In genomic region chr12:132170637-132171292, GRCh38 we compare ENCODE assay signal across 15 cellular contexts.
"Had no signal": no experiment of that assay in that cellular context is flagged by ENCODE, and none has a peak within 500 bp of the region (broad histone marks: within the 10 kb centered on the region; RNA-seq: fewer than 3 reads in every experiment).

No MANE protein-coding gene starts in this region.

- H2AFZ ChIP-seq: neural progenitor cell, parathyroid adenoma had no signal

- DNase-seq: activated CD4-positive, alpha-beta T cell treated with anti-CD3 and anti-CD28 coated beads, Interleukin-2, amount 50 U/mL, for 1 hour; activated CD4-positive, CD25-positive, alpha-beta regulatory T cell; activated CD8-positive, alpha-beta memory T cell treated with anti-CD3 and anti-CD28 coated beads, Interleukin-2, amount 10 ng/mL, durations not matched to agents 7 days and 5 days; activated gamma-delta T cell treated with Interleukin-2 at 50 U/mL for 16 hours; activated T-cell treated with anti-CD3 and anti-CD28 coated beads, Interleukin-2, amount 50 U/mL, for 72 hours; esophagus squamous epithelium; stimulated activated CD4-positive, alpha-beta T cell treated with anti-CD3 and anti-CD28 coated beads, Interleukin-1b, Interleukin-23, amount 100 ng/mL, for 48 hours; stimulated activated naive B cell treated with anti-CD40 and anti-IgM and Interleukin-4, amounts not matched to agents 10 μg/mL and 1 μg/mL and 100 μg/mL, for 72 hours; substantia nigra; transverse colon had no signal

- H3K27ac Mint-ChIP-seq: activated CD8-positive, alpha-beta memory T cell treated with anti-CD3 and anti-CD28 coated beads, Interleukin-2, amount 10 ng/mL, durations not matched to agents 7 days and 5 days; activated T-cell treated with anti-CD3 and anti-CD28 coated beads, Interleukin-2, amount 50 U/mL, for 72 hours; neural progenitor cell; stimulated activated naive B cell treated with anti-CD40 and anti-IgM and Interleukin-4, amounts not matched to agents 10 μg/mL and 1 μg/mL and 100 μg/mL, for 72 hours had no signal

- H3K36me3 Mint-ChIP-seq: activated CD8-positive, alpha-beta memory T cell treated with anti-CD3 and anti-CD28 coated beads, Interleukin-2, amount 10 ng/mL, durations not matched to agents 7 days and 5 days; neural progenitor cell had no signal

- H3K9me3 ChIP-seq: breast epithelium, esophagus squamous epithelium, left lung, transverse colon had no signal

- H3K9ac ChIP-seq: neural progenitor cell, parathyroid adenoma had no signal

- H3K4me3 ChIP-seq: breast epithelium, esophagus squamous epithelium, left lung, neural progenitor cell, smooth muscle cell, transverse colon had no signal

- H3K4me2 ChIP-seq: neural progenitor cell, smooth muscle cell had no signal

- H3K36me3 ChIP-seq: breast epithelium, esophagus squamous epithelium, left lung, neural progenitor cell, transverse colon had no signal

- H3K4me1 ChIP-seq: breast epithelium, left lung, neural progenitor cell, parathyroid adenoma, transverse colon had no signal

- H3K4me3 Mint-ChIP-seq: activated CD8-positive, alpha-beta memory T cell treated with anti-CD3 and anti-CD28 coated beads, Interleukin-2, amount 10 ng/mL, durations not matched to agents 7 days and 5 days; activated T-cell treated with anti-CD3 and anti-CD28 coated beads, Interleukin-2, amount 50 U/mL, for 72 hours; neural progenitor cell; stimulated activated naive B cell treated with anti-CD40 and anti-IgM and Interleukin-4, amounts not matched to agents 10 μg/mL and 1 μg/mL and 100 μg/mL, for 72 hours had no signal

- H3K9me3 Mint-ChIP-seq: neural progenitor cell had no signal

- H3K27ac ChIP-seq: breast epithelium, esophagus squamous epithelium, left lung, neural progenitor cell, parathyroid adenoma, transverse colon had no signal
